In genomic region chr2:25326326-25327013, GRCh38 we compare ENCODE assay signal across 22 cellular contexts. TPM values are rescaled to one million over a fixed set of nuclear protein-coding genes. Genes with fewer than 3 reads are reported as not detected.
A peak's percentile ranks its signal among the peaks of the same experiment; 100 is the strongest.
DNase-seq lines count a peak whose midpoint lies in the region; ATAC-seq and TF ChIP-seq lines count a peak whose summit lies in the region.
"Had no signal": no experiment of that assay in that cellular context is flagged by ENCODE, and none has a peak within 500 bp of the region (broad histone marks: within the 10 kb centered on the region; RNA-seq: fewer than 3 reads in every experiment).

No MANE protein-coding gene starts in this region.

- H3K27ac Mint-ChIP-seq in stimulated activated naive CD8-positive, alpha-beta T cell treated with anti-CD3 and anti-CD28 coated beads, Interleukin-15, Interleukin-2, amounts not matched to agents 100 ng/mL and 50 ng/mL, for 24 hours, result peak overlapping the region; percentile 1
- no peak overlapping the region for H3K27ac Mint-ChIP-seq in glutamatergic neuron (ENCODE audit: unreplicated experiment)

- RAD21 ChIA-PET in HCT116 (lab: Charles Lee; ENCODE audit: low non-redundant PET in 1 of 2, low total read pairs in 2 of 2, uncharacterized antibody in 2 of 2, unreplicated experiment in 2 of 2), result no interaction called here

- H3K27ac ChIP-seq in HCT116 (ENCODE audit: low read depth, low read length) (no peak overlapping the region), upper lobe of right lung (no peak overlapping the region)
- H3K27ac ChIP-seq: A549 had no signal

- H3K79me2 ChIP-seq in HCT116 (ENCODE audit: insufficient read depth, low read length), result peaks cover 5% of the 10 kb centered on the region; the same call in 1 of the 2 replicates

- no peaks in the 10 kb centered on the region for H4K20me1 ChIP-seq in HCT116 (ENCODE audit: insufficient read depth)

- BruUV-seq in HCT116 (replicated peaks; lab: Mats Ljungman, UMichigan), result no TSS peak

- peaks cover 52% of the 10 kb centered on the region for H3K36me3 Mint-ChIP-seq in stimulated activated naive CD8-positive, alpha-beta T cell treated with anti-CD3 and anti-CD28 coated beads, Interleukin-15, Interleukin-2, amounts not matched to agents 100 ng/mL and 50 ng/mL, for 24 hours (ENCODE audit: low read depth)
- H3K36me3 Mint-ChIP-seq in glutamatergic neuron (ENCODE audit: unreplicated experiment), result peaks cover 21% of the 10 kb centered on the region

- H3K9me3 ChIP-seq in HCT116 (ENCODE audit: control insufficient read depth in 1 of 2, insufficient read depth in 1 of 2, low read depth in 1 of 2, low read length in 2 of 2) (peaks cover 0 to 10% of the 10 kb centered on the region in 2 experiments; a peak in 1 of 4 replicates), MG63 (peaks cover 5% of the 10 kb centered on the region; the same call in 1 of the 2 replicates), upper lobe of right lung (no peaks in the 10 kb centered on the region)

- peaks cover 64% of the 10 kb centered on the region for H3K4me1 Mint-ChIP-seq in stimulated activated naive CD8-positive, alpha-beta T cell treated with anti-CD3 and anti-CD28 coated beads, Interleukin-15, Interleukin-2, amounts not matched to agents 100 ng/mL and 50 ng/mL, for 24 hours (ENCODE audit: low read depth)
- peaks cover 32% of the 10 kb centered on the region for H3K4me1 Mint-ChIP-seq in glutamatergic neuron (ENCODE audit: low read depth, unreplicated experiment)

- DNase-seq in stimulated activated naive CD8-positive, alpha-beta T cell treated with anti-CD3 and anti-CD28 coated beads, Interleukin-15, Interleukin-2, amounts not matched to agents 100 U/mL and 50 U/mL, for 24 hours, result no peak
- DNase-seq in HCT116 (ENCODE audit: low read depth, low spot score) (no peak), glutamatergic neuron (no peak), MG63 (no peak), upper lobe of right lung (no peak)
- DNase-seq: AML-193, C1 segment of cervical spinal cord, Calu3, GF-D8, H7, IMR-90, KG1, MM.1S, NCI-H2029, NCI-H2227 treated with DMSO at 0.1 percent for 48 hours, NCI-H510A, NCI-H69, RPMI8226, SHP77 had no signal

- no peak overlapping the region for H3K9ac ChIP-seq in HCT116 (ENCODE audit: low read length)

- POLR2A ChIA-PET in HCT116 (lab: Charles Lee), result no interaction called here

- H3K4me2 ChIP-seq in HCT116 (ENCODE audit: low read length), result no peak overlapping the region
- H3K4me2 ChIP-seq: A549 had no signal

- H3K27me3 Mint-ChIP-seq in stimulated activated naive CD8-positive, alpha-beta T cell treated with anti-CD3 and anti-CD28 coated beads, Interleukin-15, Interleukin-2, amounts not matched to agents 100 ng/mL and 50 ng/mL, for 24 hours, result no peaks in the 10 kb centered on the region
- H3K27me3 Mint-ChIP-seq in glutamatergic neuron (ENCODE audit: unreplicated experiment), result peaks cover 17% of the 10 kb centered on the region

- no peaks in the 10 kb centered on the region for H3K9me2 ChIP-seq in HCT116 (ENCODE audit: insufficient read depth)

- H3K36me3 ChIP-seq in HCT116 (ENCODE audit: control insufficient read depth in 1 of 2, insufficient read depth in 2 of 2, low read length in 2 of 2) (peaks cover 0 to 7% of the 10 kb centered on the region in 2 experiments; a peak in 1 of 4 replicates), MG63 (peaks cover 12% of the 10 kb centered on the region; the same call in 1 of the 2 replicates), upper lobe of right lung (no peaks in the 10 kb centered on the region)

- H3K4me1 ChIP-seq in HCT116 (ENCODE audit: control insufficient read depth in 1 of 2, insufficient read depth in 2 of 2, low read length in 2 of 2) (no peaks in the 10 kb centered on the region), upper lobe of right lung (no peaks in the 10 kb centered on the region)
- H3K4me1 ChIP-seq: A549 had no signal

- TF ChIP-seq CTCF in HCT116 (IDR thresholded peaks at IDR 0.05 in 2 of 3, conservative IDR thresholded peaks at IDR 0.05 in 1 of 3; ENCODE audit: borderline replicate concordance in 1 of 3, insufficient read depth in 1 of 3, low read depth in 2 of 3, low read length in 2 of 3), result no peak
- no peak for TF ChIP-seq CTCF in glutamatergic neuron (IDR thresholded peaks at IDR 0.05; ENCODE audit: partially characterized antibody, unreplicated experiment)
- no peak for TF ChIP-seq CTCF in upper lobe of right lung (IDR thresholded peaks at IDR 0.05)

- intact Hi-C loops in HCT116 (cut with micrococcal nuclease), result no loop called here
- intact Hi-C loops in upper lobe of right lung (cut with DNase I), result no loop called here

- H3K4me3 ChIP-seq in HCT116 (replicated peaks in 1 of 2; ENCODE audit: low read depth in 1 of 2, low read length in 2 of 2) (no peak overlapping the region), MG63 (no peak overlapping the region), upper lobe of right lung (no peak overlapping the region)
- H3K4me3 ChIP-seq: A549 had no signal

- no peak for TF ChIP-seq POLR2A in HCT116 (IDR thresholded peaks at IDR 0.05; ENCODE audit: borderline replicate concordance, extremely low read depth, insufficient read depth, insufficient read length)

- no peak overlapping the region for H2AFZ ChIP-seq in HCT116 (ENCODE audit: low read depth, low read length, poor library complexity, severe bottlenecking)

- no peaks in the 10 kb centered on the region for H3K27me3 ChIP-seq in HCT116 (ENCODE audit: insufficient read depth, low read length)
- no peaks in the 10 kb centered on the region for H3K27me3 ChIP-seq in MG63
- no peaks in the 10 kb centered on the region for H3K27me3 ChIP-seq in upper lobe of right lung

- CTCF ChIA-PET in HCT116 (lab: Charles Lee), result no interaction called here

- no peak overlapping the region for H3K4me3 Mint-ChIP-seq in stimulated activated naive CD8-positive, alpha-beta T cell treated with anti-CD3 and anti-CD28 coated beads, Interleukin-15, Interleukin-2, amounts not matched to agents 100 ng/mL and 50 ng/mL, for 24 hours
- H3K4me3 Mint-ChIP-seq in glutamatergic neuron (ENCODE audit: unreplicated experiment), result peak overlapping the region; percentile 0

- TF ChIP-seq RAD21 in HCT116 (IDR thresholded peaks at IDR 0.05; ENCODE audit: low read depth), result no peak

- H3K9me3 Mint-ChIP-seq in stimulated activated naive CD8-positive, alpha-beta T cell treated with anti-CD3 and anti-CD28 coated beads, Interleukin-15, Interleukin-2, amounts not matched to agents 100 ng/mL and 50 ng/mL, for 24 hours, result peaks cover 6% of the 10 kb centered on the region
- peaks cover 8% of the 10 kb centered on the region for H3K9me3 Mint-ChIP-seq in glutamatergic neuron (ENCODE audit: unreplicated experiment)

- no peak for ATAC-seq in stimulated activated naive CD8-positive, alpha-beta T cell treated with anti-CD3 and anti-CD28 coated beads, Interleukin-15, Interleukin-2, amounts not matched to agents 100 U/mL and 50 U/mL, for 24 hours
- ATAC-seq in HCT116 (no peak), HG02973 (IDR thresholded peaks at IDR 0.05; ENCODE audit: unreplicated experiment) (no peak), upper lobe of right lung (no peak)
- ATAC-seq: A549 had no signal

TF ChIP-seq in HCT116, 20 proteins besides CTCF, POLR2A, EP300 and RAD21:
- TF ChIP-seq ATF3 (IDR thresholded peaks at IDR 0.05) (no peak), CBX3 (IDR thresholded peaks at IDR 0.05; ENCODE audit: low read depth) (peak; percentile 78; the same call in 1 of the 2 replicates)

RNA-seq across cellular contexts. Expression of gene DNMT3A, which starts 15.3 kb away (rescaled TPM):
- total RNA-seq in HCT116 (2021; ENCODE audit: unreplicated experiment), result 14.3 TPM
- polyA plus RNA-seq in HCT116 (2012), result 7.3 and 7.6 TPM in 2 replicates
- total RNA-seq in glutamatergic neuron (ENCODE audit: unreplicated experiment), result 175 TPM
- 6.0 and 9.2 TPM in 2 replicates for total RNA-seq in MG63 (2014; rRNA removed; shearing (Covaris generic); ENCODE audit: low replicate concordance)
- total RNA-seq in upper lobe of right lung, result 31.3 TPM
